In the genomic region with DNA sequence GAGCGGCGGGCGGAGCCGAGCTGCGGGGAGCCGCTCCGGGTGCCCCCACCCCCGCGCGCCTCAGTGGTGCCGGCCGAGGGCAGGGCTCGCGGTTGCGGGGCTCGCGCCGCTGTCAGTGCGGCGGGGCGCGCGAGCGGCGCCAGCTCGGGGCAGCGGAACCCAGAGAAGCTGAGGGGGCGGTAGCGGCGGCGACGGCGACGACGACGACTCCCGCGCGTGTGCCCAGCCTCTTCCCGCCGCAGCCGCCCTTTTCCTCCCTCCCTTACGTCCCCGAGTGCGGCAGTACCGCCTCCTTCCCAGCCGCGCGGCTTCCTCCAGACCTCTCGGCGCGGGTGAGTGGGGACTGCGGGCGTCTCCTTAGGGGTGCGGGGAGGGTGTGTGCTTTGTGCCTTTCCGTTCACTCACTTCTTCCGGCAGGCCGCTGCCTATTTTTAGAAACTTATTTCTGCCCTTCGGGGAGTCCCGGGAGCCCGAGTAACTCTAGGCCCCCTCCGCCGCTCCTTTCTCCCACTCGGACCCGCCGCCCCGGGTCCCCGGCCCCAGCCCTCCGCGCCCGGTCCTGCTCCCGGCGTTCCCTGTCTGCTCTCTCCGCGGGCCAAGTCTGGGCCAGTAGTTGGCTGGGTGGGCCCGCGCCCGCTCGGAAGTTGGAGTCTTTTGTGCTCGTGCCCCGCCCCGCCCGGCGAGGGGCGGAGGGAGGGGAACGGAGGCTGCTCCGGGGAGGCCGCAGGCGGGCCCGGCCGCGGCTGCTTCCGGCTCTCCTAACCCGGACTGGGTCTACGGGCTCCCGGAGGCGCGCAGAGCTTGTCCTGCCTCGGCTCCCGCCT, we compare ENCODE assay signal across 1 cellular context.
TF ChIP-seq lines count a peak whose summit lies in the region.

A gene (plus strand): TSS at position 112 of the 824 bp plus-strand sequence. CDS start 78,164 bp downstream, outside the sequence.

TF ChIP-seq in HCT116, 20 proteins besides CTCF, POLR2A, EP300 and RAD21 (continued from another document):
- TF ChIP-seq, protein P1, sequence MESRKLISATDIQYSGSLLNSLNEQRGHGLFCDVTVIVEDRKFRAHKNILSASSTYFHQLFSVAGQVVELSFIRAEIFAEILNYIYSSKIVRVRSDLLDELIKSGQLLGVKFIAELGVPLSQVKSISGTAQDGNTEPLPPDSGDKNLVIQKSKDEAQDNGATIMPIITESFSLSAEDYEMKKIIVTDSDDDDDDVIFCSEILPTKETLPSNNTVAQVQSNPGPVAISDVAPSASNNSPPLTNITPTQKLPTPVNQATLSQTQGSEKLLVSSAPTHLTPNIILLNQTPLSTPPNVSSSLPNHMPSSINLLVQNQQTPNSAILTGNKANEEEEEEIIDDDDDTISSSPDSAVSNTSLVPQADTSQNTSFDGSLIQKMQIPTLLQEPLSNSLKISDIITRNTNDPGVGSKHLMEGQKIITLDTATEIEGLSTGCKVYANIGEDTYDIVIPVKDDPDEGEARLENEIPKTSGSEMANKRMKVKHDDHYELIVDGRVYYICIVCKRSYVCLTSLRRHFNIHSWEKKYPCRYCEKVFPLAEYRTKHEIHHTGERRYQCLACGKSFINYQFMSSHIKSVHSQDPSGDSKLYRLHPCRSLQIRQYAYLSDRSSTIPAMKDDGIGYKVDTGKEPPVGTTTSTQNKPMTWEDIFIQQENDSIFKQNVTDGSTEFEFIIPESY (IDR thresholded peaks at IDR 0.05; ENCODE audit: extremely low read depth, insufficient replicate concordance, low read length), result no peak
- TF ChIP-seq ZFX (IDR thresholded peaks at IDR 0.05), result peak; percentile 84
- TF ChIP-seq SP1 (IDR thresholded peaks at IDR 0.05; ENCODE audit: low read depth), result no peak
- TF ChIP-seq CEBPB (IDR thresholded peaks at IDR 0.05; ENCODE audit: low read depth), result no peak
- peak; percentile 39 for TF ChIP-seq TCF7L2 (IDR thresholded peaks at IDR 0.05; ENCODE audit: borderline replicate concordance, extremely low read depth, insufficient read depth, insufficient read length)
- peak; percentile 33; the same call in 1 of the 2 replicates for TF ChIP-seq EGR1 (IDR thresholded peaks at IDR 0.05; ENCODE audit: low read depth)
- TF ChIP-seq, protein P2, sequence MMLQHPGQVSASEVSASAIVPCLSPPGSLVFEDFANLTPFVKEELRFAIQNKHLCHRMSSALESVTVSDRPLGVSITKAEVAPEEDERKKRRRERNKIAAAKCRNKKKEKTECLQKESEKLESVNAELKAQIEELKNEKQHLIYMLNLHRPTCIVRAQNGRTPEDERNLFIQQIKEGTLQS (IDR thresholded peaks at IDR 0.05), result no peak
- peak; percentile 53 for TF ChIP-seq SIN3A (IDR thresholded peaks at IDR 0.05; ENCODE audit: low read depth)
- TF ChIP-seq SRF (IDR thresholded peaks at IDR 0.05; ENCODE audit: low read depth), result no peak
- no peak for TF ChIP-seq CBX3 (IDR thresholded peaks at IDR 0.05; ENCODE audit: low read depth)
- TF ChIP-seq EZH2phosphoT487 (IDR thresholded peaks at IDR 0.05; ENCODE audit: borderline replicate concordance), result no peak
- TF ChIP-seq YY1 (IDR thresholded peaks at IDR 0.05; ENCODE audit: extremely low read depth, insufficient replicate concordance, low read depth, low read length), result no peak
- TF ChIP-seq ZNF274 (IDR thresholded peaks at IDR 0.05; ENCODE audit: low read depth, low read length), result no peak
- TF ChIP-seq POLR2AphosphoS5 (IDR thresholded peaks at IDR 0.05; ENCODE audit: low read depth, low read length), result peak; percentile 95
- TF ChIP-seq, protein P3, sequence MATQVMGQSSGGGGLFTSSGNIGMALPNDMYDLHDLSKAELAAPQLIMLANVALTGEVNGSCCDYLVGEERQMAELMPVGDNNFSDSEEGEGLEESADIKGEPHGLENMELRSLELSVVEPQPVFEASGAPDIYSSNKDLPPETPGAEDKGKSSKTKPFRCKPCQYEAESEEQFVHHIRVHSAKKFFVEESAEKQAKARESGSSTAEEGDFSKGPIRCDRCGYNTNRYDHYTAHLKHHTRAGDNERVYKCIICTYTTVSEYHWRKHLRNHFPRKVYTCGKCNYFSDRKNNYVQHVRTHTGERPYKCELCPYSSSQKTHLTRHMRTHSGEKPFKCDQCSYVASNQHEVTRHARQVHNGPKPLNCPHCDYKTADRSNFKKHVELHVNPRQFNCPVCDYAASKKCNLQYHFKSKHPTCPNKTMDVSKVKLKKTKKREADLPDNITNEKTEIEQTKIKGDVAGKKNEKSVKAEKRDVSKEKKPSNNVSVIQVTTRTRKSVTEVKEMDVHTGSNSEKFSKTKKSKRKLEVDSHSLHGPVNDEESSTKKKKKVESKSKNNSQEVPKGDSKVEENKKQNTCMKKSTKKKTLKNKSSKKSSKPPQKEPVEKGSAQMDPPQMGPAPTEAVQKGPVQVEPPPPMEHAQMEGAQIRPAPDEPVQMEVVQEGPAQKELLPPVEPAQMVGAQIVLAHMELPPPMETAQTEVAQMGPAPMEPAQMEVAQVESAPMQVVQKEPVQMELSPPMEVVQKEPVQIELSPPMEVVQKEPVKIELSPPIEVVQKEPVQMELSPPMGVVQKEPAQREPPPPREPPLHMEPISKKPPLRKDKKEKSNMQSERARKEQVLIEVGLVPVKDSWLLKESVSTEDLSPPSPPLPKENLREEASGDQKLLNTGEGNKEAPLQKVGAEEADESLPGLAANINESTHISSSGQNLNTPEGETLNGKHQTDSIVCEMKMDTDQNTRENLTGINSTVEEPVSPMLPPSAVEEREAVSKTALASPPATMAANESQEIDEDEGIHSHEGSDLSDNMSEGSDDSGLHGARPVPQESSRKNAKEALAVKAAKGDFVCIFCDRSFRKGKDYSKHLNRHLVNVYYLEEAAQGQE (IDR thresholded peaks at IDR 0.05; ENCODE audit: low read depth), result no peak
- no peak for TF ChIP-seq EZH2 (IDR thresholded peaks at IDR 0.05)
- peak; percentile 45 for TF ChIP-seq ELF1 (IDR thresholded peaks at IDR 0.05; ENCODE audit: borderline replicate concordance, low read depth)
- TF ChIP-seq, protein P4, sequence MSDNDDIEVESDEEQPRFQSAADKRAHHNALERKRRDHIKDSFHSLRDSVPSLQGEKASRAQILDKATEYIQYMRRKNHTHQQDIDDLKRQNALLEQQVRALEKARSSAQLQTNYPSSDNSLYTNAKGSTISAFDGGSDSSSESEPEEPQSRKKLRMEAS (IDR thresholded peaks at IDR 0.05), result no peak; the same call in 1 of the 2 replicates
- TF ChIP-seq JUND (IDR thresholded peaks at IDR 0.05), result no peak
